Comparison of ENCODE assay signal across 9 cellular contexts in genomic region chr10:4977025-4977424, GRCh38. TPM values are rescaled to one million over a fixed set of nuclear protein-coding genes. Genes with fewer than 3 reads are reported as not detected.
"Had no signal": no experiment of that assay in that cellular context is flagged by ENCODE, and none has a peak within 500 bp of the region (broad histone marks: within the 10 kb centered on the region; RNA-seq: fewer than 3 reads in every experiment).

No MANE protein-coding gene starts in this region.

- FAIRE-seq: G401.6, GM12878, GM12891, GM12892, GM18507, GM19239 had no signal

- ATAC-seq: GM12878 had no signal

- H3K4me3 ChIP-seq: GM12878 had no signal

- DNase-seq: GDM1, GF-D8 had no signal

RNA-seq across cellular contexts. Expression of gene AKR1C2, which starts 26.6 kb away (rescaled TPM):
- total RNA-seq: G401 had no signal
